ENCODE assay signal across 10 cellular contexts in the genomic region with DNA sequence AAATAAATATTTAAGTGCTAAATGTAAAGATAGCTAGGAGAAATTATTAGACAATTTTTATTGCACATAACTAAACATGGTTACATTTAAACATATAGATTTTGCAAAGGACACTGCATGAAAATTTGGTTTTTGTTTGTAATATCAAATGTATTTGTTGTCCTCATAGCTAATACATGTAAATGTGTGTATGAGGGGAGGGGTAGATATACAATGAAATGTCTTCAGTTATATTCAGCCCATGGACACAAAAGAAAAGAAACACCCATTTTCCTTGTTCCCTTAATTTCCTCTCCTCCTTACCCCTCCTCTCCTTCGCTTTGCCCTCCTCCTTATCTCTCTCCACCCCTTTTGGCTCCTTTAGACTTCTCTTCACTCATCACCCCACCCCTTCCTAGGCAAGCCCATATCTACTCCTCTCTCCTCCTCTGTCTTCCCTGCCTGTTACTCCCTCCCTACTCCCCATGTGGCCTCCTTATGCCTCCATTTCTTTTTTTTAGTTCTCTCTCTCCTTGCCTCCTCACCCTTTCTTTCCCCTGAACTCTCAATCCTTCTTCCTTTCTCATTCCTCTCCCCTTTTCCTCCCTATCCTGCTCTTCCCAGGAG. TPM values are rescaled to one million over a fixed set of nuclear protein-coding genes. Genes with fewer than 3 reads are reported as not detected.
DNase-seq lines count a peak whose midpoint lies in the region; ATAC-seq, FAIRE-seq and TF ChIP-seq lines count a peak whose summit lies in the region.
"Had no signal": no experiment of that assay in that cellular context is flagged by ENCODE, and none has a peak within 500 bp of the region (broad histone marks: within the 10 kb centered on the region; RNA-seq: fewer than 3 reads in every experiment).

No MANE protein-coding gene starts in this region.

- TF ChIP-seq POLR2A in endothelial cell of umbilical vein (IDR thresholded peaks at IDR 0.05; ENCODE audit: low read depth, low read length), result no peak

- H3K27ac Mint-ChIP-seq in type B pancreatic cell, result peak overlapping the region; percentile 89
- H3K27ac Mint-ChIP-seq in natural killer cell treated with Interleukin-12 subunit alpha and Interleukin-12 subunit beta and Interleukin-15 and Interleukin-18, amount 100 ng/mL, for 72 hours, result no peak overlapping the region
- H3K27ac Mint-ChIP-seq: activated CD4-positive, alpha-beta T cell treated with anti-CD3 and anti-CD28 coated beads, Interleukin-2, amount 10 ng/mL, durations not matched to agents 7 days and 5 days had no signal

- ATAC-seq in mucosa of descending colon (peak; percentile 78), HG03108 (IDR thresholded peaks at IDR 0.05; ENCODE audit: unreplicated experiment) (no peak)
- no peak for ATAC-seq in natural killer cell treated with Interleukin-12 subunit alpha and Interleukin-12 subunit beta and Interleukin-15 and Interleukin-18, amount 100 ng/mL, for 72 hours

- DNase-seq in endothelial cell of umbilical vein (ENCODE audit: low read depth, low spot score), result no peak
- DNase-seq in mucosa of descending colon, result peak in 1 of 3 donors; percentile 28
- DNase-seq in type B pancreatic cell (ENCODE audit: extremely low spot score, unreplicated experiment), result no peak
- no peak for DNase-seq in NCI-H82 (lab: John Stamatoyannopoulos, UW)
- DNase-seq in activated CD4-positive, alpha-beta T cell treated with anti-CD3 and anti-CD28 coated beads for 4 hours, result no peak
- DNase-seq in natural killer cell treated with Interleukin-12 subunit alpha and Interleukin-12 subunit beta and Interleukin-15 and Interleukin-18, amount 100 ng/mL, for 72 hours (ENCODE audit: low spot score), result no peak
- DNase-seq: activated CD4-positive, alpha-beta T cell treated with anti-CD3 and anti-CD28 coated beads, Interleukin-2, amount 10 ng/mL, durations not matched to agents 7 days and 5 days; NCI-H510A treated with DMSO at 0.1 percent for 48 hours had no signal

- H3K27ac ChIP-seq in HUES64 (ENCODE audit: low read depth, low read length) (no peak overlapping the region), endothelial cell of umbilical vein (ENCODE audit: insufficient read depth, low read depth, low read length) (no peak overlapping the region)

- TF ChIP-seq CTCF in endothelial cell of umbilical vein (IDR thresholded peaks at IDR 0.05; ENCODE audit: extremely low read depth in 1 of 2, insufficient read depth in 1 of 2, low read depth in 1 of 2, low read length in 2 of 2), result no peak
- TF ChIP-seq CTCF in mucosa of descending colon (IDR thresholded peaks at IDR 0.05), result no peak
- TF ChIP-seq CTCF in type B pancreatic cell (conservative IDR thresholded peaks at IDR 0.05), result no peak

- H4K20me1 ChIP-seq in endothelial cell of umbilical vein (replicated peaks; ENCODE audit: control insufficient read depth, extremely low read depth, insufficient read depth, low read length), result no peaks in the 10 kb centered on the region

- H3K27me3 ChIP-seq in HUES64 (ENCODE audit: insufficient read depth, low read length) (no peaks in the 10 kb centered on the region), endothelial cell of umbilical vein (ENCODE audit: control insufficient read depth in 2 of 2, insufficient read depth in 2 of 2, low read length in 2 of 2) (no peaks in the 10 kb centered on the region)

- peak overlapping the region; percentile 96 for H3K4me3 Mint-ChIP-seq in type B pancreatic cell
- H3K4me3 Mint-ChIP-seq in natural killer cell treated with Interleukin-12 subunit alpha and Interleukin-12 subunit beta and Interleukin-15 and Interleukin-18, amount 100 ng/mL, for 72 hours, result no peak overlapping the region
- H3K4me3 Mint-ChIP-seq: activated CD4-positive, alpha-beta T cell treated with anti-CD3 and anti-CD28 coated beads, Interleukin-2, amount 10 ng/mL, durations not matched to agents 7 days and 5 days had no signal

- H3K27me3 Mint-ChIP-seq in type B pancreatic cell, result no peaks in the 10 kb centered on the region
- H3K27me3 Mint-ChIP-seq in natural killer cell treated with Interleukin-12 subunit alpha and Interleukin-12 subunit beta and Interleukin-15 and Interleukin-18, amount 100 ng/mL, for 72 hours, result no peaks in the 10 kb centered on the region

- peaks cover 22% of the 10 kb centered on the region for H3K4me1 Mint-ChIP-seq in type B pancreatic cell (ENCODE audit: unreplicated experiment)
- no peaks in the 10 kb centered on the region for H3K4me1 Mint-ChIP-seq in natural killer cell treated with Interleukin-12 subunit alpha and Interleukin-12 subunit beta and Interleukin-15 and Interleukin-18, amount 100 ng/mL, for 72 hours (ENCODE audit: low read depth in 2 of 2)

- no peaks in the 10 kb centered on the region for H3K9me3 Mint-ChIP-seq in type B pancreatic cell
- no peaks in the 10 kb centered on the region for H3K9me3 Mint-ChIP-seq in natural killer cell treated with Interleukin-12 subunit alpha and Interleukin-12 subunit beta and Interleukin-15 and Interleukin-18, amount 100 ng/mL, for 72 hours
- H3K9me3 Mint-ChIP-seq: activated CD4-positive, alpha-beta T cell treated with anti-CD3 and anti-CD28 coated beads, Interleukin-2, amount 10 ng/mL, durations not matched to agents 7 days and 5 days had no signal

- no TSS peak for BruUV-seq in endothelial cell of umbilical vein (replicated peaks; lab: Mats Ljungman, UMichigan)

- POLR2A ChIA-PET in endothelial cell of umbilical vein (lab: Charles Lee), result no interaction called here

- FAIRE-seq in endothelial cell of umbilical vein (lab: Jason Lieb, UNC), result no peak

- CTCF ChIA-PET in endothelial cell of umbilical vein (lab: Charles Lee), result interaction anchor here (1.0 to 6.6 kb wide), 12 partner anchors 8 to 451 kb away, joined by 3 to 185 read pairs (median 10); no protein-coding TSS in a partner anchor

- H2AFZ ChIP-seq in endothelial cell of umbilical vein (ENCODE audit: low read depth, low read length), result peak overlapping the region; percentile 61

- H3K9me3 ChIP-seq in HUES64 (ENCODE audit: insufficient read depth, low read depth, low read length), result no peaks in the 10 kb centered on the region
- H3K9me3 ChIP-seq in endothelial cell of umbilical vein (replicated peaks; ENCODE audit: control insufficient read depth, insufficient read depth, low read length), result no peaks in the 10 kb centered on the region
- no peaks in the 10 kb centered on the region for H3K9me3 ChIP-seq in mucosa of descending colon

- WGBS in HUES64, result 81% methylated on average over 1 of the region's 1 CpG

- H3K4me3 ChIP-seq in HUES64 (ENCODE audit: low read length) (peak overlapping the region; percentile 30; the same call in 1 of the 2 replicates), endothelial cell of umbilical vein (replicated peaks in 1 of 3; ENCODE audit: insufficient read depth in 1 of 3, low read depth in 1 of 3, low read length in 3 of 3) (no peak overlapping the region), mucosa of descending colon (no peak overlapping the region)

- dilution Hi-C loops in endothelial cell of umbilical vein (cut with MboI; ENCODE audit: extremely low pct_ligation_motif_present, low sequenced_read_pairs), result no loop called here

- H3K4me1 ChIP-seq in HUES64 (ENCODE audit: insufficient read depth, low read length) (no peaks in the 10 kb centered on the region), endothelial cell of umbilical vein (ENCODE audit: control insufficient read depth, extremely low read depth, insufficient read depth, low read length) (peaks cover 23% of the 10 kb centered on the region), mucosa of descending colon (ENCODE audit: low read depth) (no peaks in the 10 kb centered on the region)

- intact Hi-C loops in endothelial cell of umbilical vein (cut with micrococcal nuclease) (loop anchor here (1.0 to 5.0 kb wide), 4 partner anchors 210 to 451 kb away; no protein-coding TSS in a partner anchor), mucosa of descending colon (cut with DNase I, micrococcal nuclease) (loop anchor here (5.0 kb wide), 2 partner anchors 188 to 448 kb away; no protein-coding TSS in a partner anchor)

- H3K36me3 Mint-ChIP-seq in type B pancreatic cell, result peaks cover 5% of the 10 kb centered on the region
- no peaks in the 10 kb centered on the region for H3K36me3 Mint-ChIP-seq in natural killer cell treated with Interleukin-12 subunit alpha and Interleukin-12 subunit beta and Interleukin-15 and Interleukin-18, amount 100 ng/mL, for 72 hours

- H3K79me2 ChIP-seq in endothelial cell of umbilical vein (ENCODE audit: control insufficient read depth, insufficient read depth, low read length), result no peaks in the 10 kb centered on the region

- H3K9ac ChIP-seq in HUES64 (ENCODE audit: low read depth, low read length) (no peak overlapping the region), endothelial cell of umbilical vein (replicated peaks; ENCODE audit: extremely low read depth, insufficient read depth, low read length) (no peak overlapping the region)

- no peak overlapping the region for H3K4me2 ChIP-seq in endothelial cell of umbilical vein (ENCODE audit: insufficient read depth, low read length)

- H3K36me3 ChIP-seq in HUES64 (ENCODE audit: insufficient read depth, low read length) (no peaks in the 10 kb centered on the region), endothelial cell of umbilical vein (ENCODE audit: control insufficient read depth in 2 of 2, extremely low read depth in 1 of 2, insufficient read depth in 2 of 2, low read length in 2 of 2) (no peaks in the 10 kb centered on the region), mucosa of descending colon (ENCODE audit: low read depth) (no peaks in the 10 kb centered on the region)

- H3K9me1 ChIP-seq in endothelial cell of umbilical vein (replicated peaks; ENCODE audit: control insufficient read depth, extremely low read depth, insufficient read depth, low read length), result no peaks in the 10 kb centered on the region

TF ChIP-seq in endothelial cell of umbilical vein, 7 proteins besides CTCF, POLR2A, EP300 and RAD21 (continues in another document):
- TF ChIP-seq POLR2AphosphoS5 (IDR thresholded peaks at IDR 0.05; ENCODE audit: insufficient read depth, low read depth, low read length) (no peak), GATA2 (IDR thresholded peaks at IDR 0.05; ENCODE audit: insufficient read depth, insufficient read length, low read depth, low read length) (no peak)

RNA-seq across cellular contexts. Expression of a gene that starts 1.4 kb away (rescaled TPM):
- polyA plus RNA-seq in HUES64 (2013, experiment 1 of 2), result 6.7 TPM
- polyA plus RNA-seq in HUES64 (2013, experiment 2 of 2), result 8.6 TPM
- 1.3 and 8.7 TPM in 2 replicates for total RNA-seq in endothelial cell of umbilical vein
- 2.1 and 2.3 TPM in 2 replicates for polyA plus RNA-seq in endothelial cell of umbilical vein
- 1.4 and 1.5 TPM in 2 replicates for polyA plus RNA-seq in endothelial cell of umbilical vein (2011; cell fraction: cytosol; rRNA removed)
- polyA plus RNA-seq in endothelial cell of umbilical vein (2011; cell fraction: nucleus; rRNA removed), result 3.7 and 4.2 TPM in 2 replicates
- polyA plus RNA-seq in endothelial cell of umbilical vein (2012), result 0.55 and 0.85 TPM in 2 replicates
- 4.4 and 5.5 TPM in 2 replicates for polyA minus RNA-seq in endothelial cell of umbilical vein
- polyA minus RNA-seq in endothelial cell of umbilical vein (2011; cell fraction: cytosol; rRNA and poly(A)+ RNA removed), result not detected
- polyA minus RNA-seq in endothelial cell of umbilical vein (2011; cell fraction: nucleus; rRNA and poly(A)+ RNA removed), result 2.3 and 2.4 TPM in 2 replicates
- total RNA-seq in mucosa of descending colon, result 100 to 1,000 TPM in 2 of 3 donors, 10 to 100 TPM in 1; 68.2 to 321 (median 299) TPM
- 282 and 1,124 TPM in 2 replicates for total RNA-seq in type B pancreatic cell (ENCODE audit: low replicate concordance)
- total RNA-seq in natural killer cell treated with Interleukin-12 subunit alpha and Interleukin-12 subunit beta and Interleukin-15 and Interleukin-18, amount 100 ng/mL, for 72 hours, result not detected
- total RNA-seq: activated CD4-positive, alpha-beta T cell treated with anti-CD3 and anti-CD28 coated beads, Interleukin-2, amount 10 ng/mL, durations not matched to agents 7 days and 5 days had no signal
